Comparison of ENCODE assay signal across 14 cellular contexts in the genomic region with DNA sequence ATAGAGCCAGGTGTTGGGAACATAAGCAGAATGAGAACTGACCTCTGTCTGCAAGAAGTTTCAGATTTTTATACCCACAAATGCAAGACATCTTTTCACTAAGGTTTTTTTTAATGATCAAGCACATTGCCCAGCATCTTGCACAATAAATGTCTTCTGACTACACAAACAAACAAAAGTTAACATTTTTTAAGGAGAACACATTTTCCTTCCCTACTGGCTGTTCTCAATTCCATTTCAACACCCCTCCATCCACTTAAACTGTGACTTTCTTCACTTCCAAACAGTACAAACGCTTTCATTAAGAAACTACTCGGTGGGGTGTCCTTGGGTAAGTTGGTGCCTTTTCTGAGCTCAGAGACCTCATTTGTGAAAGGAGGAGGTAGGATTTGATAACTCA.
A peak's percentile ranks its signal among the peaks of the same experiment; 100 is the strongest.
DNase-seq lines count a peak whose midpoint lies in the region; ATAC-seq and TF ChIP-seq lines count a peak whose summit lies in the region.
"Had no signal": no experiment of that assay in that cellular context is flagged by ENCODE, and none has a peak within 500 bp of the region (broad histone marks: within the 10 kb centered on the region; RNA-seq: fewer than 3 reads in every experiment).

No MANE protein-coding gene starts in this region.

- no peak overlapping the region for H3K27ac ChIP-seq in right cardiac atrium (ENCODE audit: low read length)
- no peak overlapping the region for H3K27ac ChIP-seq in testis
- no peak overlapping the region for H3K27ac ChIP-seq in effector memory CD4-positive, alpha-beta T cell (ENCODE audit: insufficient read depth, low read length, poor library complexity, severe bottlenecking)
- H3K27ac ChIP-seq: HL-60 had no signal

- H3K9me3 ChIP-seq in right cardiac atrium (ENCODE audit: control insufficient read depth, low read length), result no peaks in the 10 kb centered on the region
- no peaks in the 10 kb centered on the region for H3K9me3 ChIP-seq in testis
- no peaks in the 10 kb centered on the region for H3K9me3 ChIP-seq in effector memory CD4-positive, alpha-beta T cell (ENCODE audit: control insufficient read depth, low read length)

- no peaks in the 10 kb centered on the region for H3K27me3 ChIP-seq in right cardiac atrium (ENCODE audit: control insufficient read depth, insufficient read depth)
- no peaks in the 10 kb centered on the region for H3K27me3 ChIP-seq in testis
- H3K27me3 ChIP-seq in effector memory CD4-positive, alpha-beta T cell (replicated peaks; ENCODE audit: control insufficient read depth, insufficient read depth, low read length, poor library complexity, severe bottlenecking), result no peaks in the 10 kb centered on the region

- 61% methylated on average over 2 of the region's 2 CpGs for WGBS in right cardiac atrium
- WGBS in testis, 2 donors, result 36 to 45% methylated on average over 2 of the region's 2 CpGs

- ATAC-seq in right cardiac atrium (peak; percentile 11 to 20), sciatic nerve (peak; percentile 58)
- ATAC-seq: GM12878, GM23338 had no signal

- TF ChIP-seq CTCF in testis (IDR thresholded peaks at IDR 0.05), result no peak

- TF ChIP-seq POLR2A in testis (IDR thresholded peaks at IDR 0.05), result no peak

- H3K4me1 ChIP-seq in right cardiac atrium (ENCODE audit: control insufficient read depth, insufficient read depth, low read length), result no peaks in the 10 kb centered on the region
- no peaks in the 10 kb centered on the region for H3K4me1 ChIP-seq in testis
- no peaks in the 10 kb centered on the region for H3K4me1 ChIP-seq in effector memory CD4-positive, alpha-beta T cell (ENCODE audit: control insufficient read depth, insufficient read depth, low read length, poor library complexity, severe bottlenecking)

- intact Hi-C loops in right cardiac atrium (cut with DNase I), result no loop called here
- intact Hi-C loops in cardiac septum (cut with DNase I), result no loop called here
- intact Hi-C loops in sciatic nerve (cut with DNase I), result no loop called here
- intact Hi-C loops in testis (cut with DNase I; ENCODE audit: low total_unique reads), result no loop called here

- H3K4me3 ChIP-seq in right cardiac atrium (ENCODE audit: low read length) (no peak overlapping the region), testis (no peak overlapping the region)
- H3K4me3 ChIP-seq in effector memory CD4-positive, alpha-beta T cell (ENCODE audit: insufficient read depth, low read depth, low read length, poor library complexity, severe bottlenecking), result no peak overlapping the region
- H3K4me3 ChIP-seq: GM12878, GM23338 had no signal

- DNase-seq in right cardiac atrium (no peak), cardiac septum (ENCODE audit: low spot score) (no peak), fibroblast of peridontal ligament (ENCODE audit: extremely low read depth) (peak; percentile 5), sciatic nerve (ENCODE audit: low spot score) (no peak), testis (no peak), T-helper 2 cell (no peak)
- DNase-seq in effector memory CD4-positive, alpha-beta T cell, result no peak
- DNase-seq: C1 segment of cervical spinal cord; Calu3; CD4-positive, alpha-beta T cell; DMS79 had no signal

- H3K36me3 ChIP-seq in testis (ENCODE audit: low read depth, missing control alignments), result no peaks in the 10 kb centered on the region
- H3K36me3 ChIP-seq in effector memory CD4-positive, alpha-beta T cell (ENCODE audit: control insufficient read depth, insufficient read depth, low read length), result no peaks in the 10 kb centered on the region
